Comparison of ENCODE assay signal across 27 cellular contexts in the genomic region with DNA sequence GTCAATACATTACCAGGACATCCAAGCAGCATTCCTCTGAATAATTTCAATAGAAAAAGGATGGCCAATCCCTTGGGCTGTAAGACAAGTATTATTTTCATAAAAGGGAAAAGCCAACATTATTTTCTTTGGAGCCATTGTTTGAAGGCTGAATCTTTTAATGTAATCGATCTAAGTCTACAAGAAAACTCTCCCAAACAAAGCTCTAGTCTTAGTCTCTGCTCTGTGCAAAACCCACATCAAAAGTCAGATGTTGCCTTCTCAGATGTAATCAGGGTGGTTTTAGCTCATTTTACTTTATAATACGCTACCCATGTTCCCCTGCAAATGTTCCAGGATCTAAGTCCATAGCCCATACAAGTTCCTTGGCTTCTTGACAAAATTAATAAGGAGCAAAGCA.
"Had no signal": no experiment of that assay in that cellular context is flagged by ENCODE, and none has a peak within 500 bp of the region (broad histone marks: within the 10 kb centered on the region; RNA-seq: fewer than 3 reads in every experiment).

No MANE protein-coding gene starts in this region.

- H3K27me3 Mint-ChIP-seq: progenitor cell of endocrine pancreas; stimulated activated naive B cell treated with anti-CD40 and anti-IgM and Interleukin-4, amounts not matched to agents 10 μg/mL and 1 μg/mL and 100 μg/mL, for 72 hours; stimulated activated naive CD8-positive, alpha-beta T cell treated with anti-CD3 and anti-CD28 coated beads, Interleukin-15, Interleukin-2, amounts not matched to agents 100 ng/mL and 50 ng/mL, for 24 hours had no signal

- H3K4me1 Mint-ChIP-seq: stimulated activated effector memory CD8-positive, alpha-beta T cell treated with anti-CD3 and anti-CD28 coated beads, Interleukin-12 subunit alpha, Interleukin-12 subunit beta, amount 100 ng/mL, for 72 hours; stimulated activated naive B cell treated with anti-CD40 and anti-IgM and Interleukin-4, amounts not matched to agents 10 μg/mL and 1 μg/mL and 100 μg/mL, for 72 hours had no signal

- H3K79me2 ChIP-seq: parathyroid adenoma had no signal

- ATAC-seq: psoas muscle; right cardiac atrium; right lobe of liver; stimulated activated effector memory CD8-positive, alpha-beta T cell treated with anti-CD3 and anti-CD28 coated beads, Interleukin-12 subunit alpha, Interleukin-12 subunit beta, amount 100 ng/mL, for 72 hours; stimulated activated naive B cell treated with anti-CD40 and anti-IgM and Interleukin-4, amounts not matched to agents 10 μg/mL and 1 μg/mL and 100 μg/mL, for 72 hours had no signal

- H3K27ac Mint-ChIP-seq: nephron; neural progenitor cell; progenitor cell of endocrine pancreas; stimulated activated effector memory CD8-positive, alpha-beta T cell treated with anti-CD3 and anti-CD28 coated beads, Interleukin-12 subunit alpha, Interleukin-12 subunit beta, amount 100 ng/mL, for 72 hours; stimulated activated naive B cell treated with anti-CD40 and anti-IgM and Interleukin-4, amounts not matched to agents 10 μg/mL and 1 μg/mL and 100 μg/mL, for 72 hours; stimulated activated naive CD8-positive, alpha-beta T cell treated with anti-CD3 and anti-CD28 coated beads, Interleukin-15, Interleukin-2, amounts not matched to agents 100 ng/mL and 50 ng/mL, for 24 hours had no signal

- DNase-seq: occipital lobe; ovary; posterior cingulate gyrus; psoas muscle; right cardiac atrium; right lobe of liver; sigmoid colon; small intestine; stimulated activated CD4-positive, alpha-beta T cell treated with anti-CD3 and anti-CD28 coated beads, Interleukin-15, amount 100 ng/mL, for 24 hours; stimulated activated CD4-positive, alpha-beta T cell treated with anti-CD3 and anti-CD28 coated beads, Interleukin-2, amount 100 ng/mL, for 24 hours; stimulated activated CD4-positive, alpha-beta T cell treated with anti-CD3 and anti-CD28 coated beads, Interleukin-2, amount 100 ng/mL, for 48 hours; stimulated activated CD4-positive, alpha-beta T cell treated with anti-CD3 and anti-CD28 coated beads, Interleukin-4, amount 100 ng/mL, for 24 hours; stimulated activated naive B cell treated with anti-CD40 and anti-IgM and Interleukin-4, amounts not matched to agents 10 μg/mL and 1 μg/mL and 100 μg/mL, for 72 hours; stimulated activated naive CD4-positive, alpha-beta T cell treated with Interleukin-2 at 50 U/mL for 16 hours; stomach; thyroid gland; trophoblast cell; upper lobe of left lung had no signal

- H3K36me3 Mint-ChIP-seq: stimulated activated effector memory CD8-positive, alpha-beta T cell treated with anti-CD3 and anti-CD28 coated beads, Interleukin-12 subunit alpha, Interleukin-12 subunit beta, amount 100 ng/mL, for 72 hours; stimulated activated naive B cell treated with anti-CD40 and anti-IgM and Interleukin-4, amounts not matched to agents 10 μg/mL and 1 μg/mL and 100 μg/mL, for 72 hours had no signal

- H3K36me3 ChIP-seq: ovary, right lobe of liver, sigmoid colon, stomach, thoracic aorta, thyroid gland, tibial nerve, upper lobe of left lung, vagina had no signal

- H3K4me3 Mint-ChIP-seq: nephron; neural progenitor cell; stimulated activated effector memory CD8-positive, alpha-beta T cell treated with anti-CD3 and anti-CD28 coated beads, Interleukin-12 subunit alpha, Interleukin-12 subunit beta, amount 100 ng/mL, for 72 hours; stimulated activated naive B cell treated with anti-CD40 and anti-IgM and Interleukin-4, amounts not matched to agents 10 μg/mL and 1 μg/mL and 100 μg/mL, for 72 hours; stimulated activated naive CD8-positive, alpha-beta T cell treated with anti-CD3 and anti-CD28 coated beads, Interleukin-15, Interleukin-2, amounts not matched to agents 100 ng/mL and 50 ng/mL, for 24 hours had no signal

- H3K4me1 ChIP-seq: parathyroid adenoma, psoas muscle, right lobe of liver, sigmoid colon, stomach, thyroid gland, upper lobe of left lung, vagina had no signal

- H3K9ac ChIP-seq: neural progenitor cell, parathyroid adenoma had no signal

- H2AFZ ChIP-seq: neural progenitor cell, parathyroid adenoma had no signal

- H3K9me3 Mint-ChIP-seq: nephron; stimulated activated naive B cell treated with anti-CD40 and anti-IgM and Interleukin-4, amounts not matched to agents 10 μg/mL and 1 μg/mL and 100 μg/mL, for 72 hours; stimulated activated naive CD8-positive, alpha-beta T cell treated with anti-CD3 and anti-CD28 coated beads, Interleukin-15, Interleukin-2, amounts not matched to agents 100 ng/mL and 50 ng/mL, for 24 hours had no signal

- H3K27me3 ChIP-seq: neural progenitor cell, ovary, right lobe of liver, sigmoid colon, stomach, thyroid gland, tibial nerve, upper lobe of left lung, vagina had no signal

- H3K4me3 ChIP-seq: neural progenitor cell, ovary, psoas muscle, right lobe of liver, sigmoid colon, stomach, thoracic aorta, thyroid gland, tibial nerve, upper lobe of left lung, vagina had no signal

- H3K4me2 ChIP-seq: neural progenitor cell had no signal

- H3K27ac ChIP-seq: neural progenitor cell, ovary, parathyroid adenoma, psoas muscle, right lobe of liver, sigmoid colon, stomach, thoracic aorta, thyroid gland, upper lobe of left lung, vagina had no signal

- H3K9me3 ChIP-seq: ovary, psoas muscle, right lobe of liver, sigmoid colon, stomach, thoracic aorta, thyroid gland, tibial nerve, upper lobe of left lung, vagina had no signal
